ENCODE assay signal across 14 cellular contexts in genomic region chr1:91891486-91891885, GRCh38. TPM values are rescaled to one million over a fixed set of nuclear protein-coding genes. Genes with fewer than 3 reads are reported as not detected.
DNase-seq lines count a peak whose midpoint lies in the region; ATAC-seq and TF ChIP-seq lines count a peak whose summit lies in the region.
"Had no signal": no experiment of that assay in that cellular context is flagged by ENCODE, and none has a peak within 500 bp of the region (broad histone marks: within the 10 kb centered on the region; RNA-seq: fewer than 3 reads in every experiment).

No MANE protein-coding gene starts in this region.

- in situ Hi-C loops in IMR-90 (cut with MboI; ENCODE audit: low sequenced_read_pairs) = no loop called here

- CTCF ChIA-PET in IMR-90 (lab: Yijun Ruan, JAX) = interaction anchor here (0.7 kb wide), 1 partner anchor 44 kb away, joined by 3 read pairs; no protein-coding TSS in a partner anchor
- CTCF ChIA-PET in activated naive CD4-positive, alpha-beta T cell treated with anti-CD3 and anti-CD28 coated beads, Interleukin-2, amount 10 ng/mL, durations not matched to agents 7 days and 5 days (lab: Charles Lee) = interaction anchor here (0.7 kb wide), 1 partner anchor 344 kb away, joined by 3 read pairs; no protein-coding TSS in a partner anchor

- H2BK12ac ChIP-seq in mesenchymal stem cell (ENCODE audit: low read length in 2 of 2) = no peak overlapping the region

- H3K9me3 ChIP-seq in IMR-90 (ENCODE audit: control insufficient read depth, insufficient read depth, low read length) = no peaks in the 10 kb centered on the region
- no peaks in the 10 kb centered on the region for H3K9me3 ChIP-seq in esophagus muscularis mucosa
- H3K9me3 ChIP-seq in mesenchymal stem cell (ENCODE audit: control insufficient read depth, low read length) = no peaks in the 10 kb centered on the region

- TF ChIP-seq POLR2A in IMR-90 (IDR thresholded peaks at IDR 0.05; ENCODE audit: low read depth, low read length) = no peak
- no peak for TF ChIP-seq POLR2A in esophagus muscularis mucosa (IDR thresholded peaks at IDR 0.05; ENCODE audit: low read depth)

- H3K79me1 ChIP-seq in IMR-90 (ENCODE audit: low read depth in 1 of 2, low read length in 2 of 2) = no peaks in the 10 kb centered on the region
- H3K79me1 ChIP-seq in mesenchymal stem cell (replicated peaks; ENCODE audit: low read length, poor library complexity, severe bottlenecking) = no peaks in the 10 kb centered on the region

- no peak overlapping the region for H3K56ac ChIP-seq in IMR-90 (ENCODE audit: extremely low read depth, insufficient read depth, low read length)

- H2BK5ac ChIP-seq in IMR-90 (ENCODE audit: low read depth, low read length, poor library complexity, severe bottlenecking) (peak overlapping the region; percentile 93), mesenchymal stem cell (ENCODE audit: low read depth, low read length, poor library complexity, severe bottlenecking) (no peak overlapping the region)

- H3K9me3 Mint-ChIP-seq in activated naive CD4-positive, alpha-beta T cell treated with anti-CD3 and anti-CD28 coated beads, Interleukin-2, amount 10 ng/mL, durations not matched to agents 7 days and 5 days = peaks cover 2% of the 10 kb centered on the region
- no peaks in the 10 kb centered on the region for H3K9me3 Mint-ChIP-seq in activated T-helper 17 cell treated with anti-CD3 and anti-CD28 coated beads, Interleukin-2, amount 50 U/mL, for 72 hours
- H3K9me3 Mint-ChIP-seq: CD4-positive, CD25-positive, alpha-beta regulatory T cell had no signal

- H4K91ac ChIP-seq in IMR-90 (ENCODE audit: insufficient read depth, low read depth, low read length) (no peak overlapping the region; the same call in 1 of the 2 replicates), mesenchymal stem cell (ENCODE audit: low read length) (no peak overlapping the region)

- H2BK20ac ChIP-seq in IMR-90 (ENCODE audit: low read depth, low read length) = peak overlapping the region; percentile 15; the same call in 1 of the 2 replicates

- H2AK5ac ChIP-seq in IMR-90 (ENCODE audit: low read depth, low read length) = peak overlapping the region; percentile 46; the same call in 1 of the 2 replicates
- no peak overlapping the region for H2AK5ac ChIP-seq in mesenchymal stem cell (ENCODE audit: low read length, severe bottlenecking)

- no peak overlapping the region for H2BK120ac ChIP-seq in IMR-90 (ENCODE audit: low read depth, low read length)
- no peak overlapping the region for H2BK120ac ChIP-seq in mesenchymal stem cell (ENCODE audit: low read depth, low read length)

- H3K9ac ChIP-seq in IMR-90 (ENCODE audit: low read depth, low read length) (no peak overlapping the region; the same call in 1 of the 2 replicates), mesenchymal stem cell (ENCODE audit: low read length) (peak overlapping the region; percentile 15)

- H4K8ac ChIP-seq in IMR-90 (ENCODE audit: low read depth in 2 of 2, low read length in 2 of 2) = peak overlapping the region in 1 of 2 experiments; percentile 71; a peak in 1 of 4 replicates
- H4K8ac ChIP-seq in mesenchymal stem cell (ENCODE audit: low read length) = no peak overlapping the region

- no peak overlapping the region for H3K4me3 Mint-ChIP-seq in activated naive CD4-positive, alpha-beta T cell treated with anti-CD3 and anti-CD28 coated beads, Interleukin-2, amount 10 ng/mL, durations not matched to agents 7 days and 5 days
- H3K4me3 Mint-ChIP-seq in activated T-helper 17 cell treated with anti-CD3 and anti-CD28 coated beads, Interleukin-2, amount 50 U/mL, for 72 hours = no peak overlapping the region
- H3K4me3 Mint-ChIP-seq: CD4-positive, CD25-positive, alpha-beta regulatory T cell had no signal

- H3K36me3 Mint-ChIP-seq in activated naive CD4-positive, alpha-beta T cell treated with anti-CD3 and anti-CD28 coated beads, Interleukin-2, amount 10 ng/mL, durations not matched to agents 7 days and 5 days = no peaks in the 10 kb centered on the region
- H3K36me3 Mint-ChIP-seq in activated T-helper 17 cell treated with anti-CD3 and anti-CD28 coated beads, Interleukin-2, amount 50 U/mL, for 72 hours (ENCODE audit: low read depth) = no peaks in the 10 kb centered on the region
- H3K36me3 Mint-ChIP-seq: CD4-positive, CD25-positive, alpha-beta regulatory T cell had no signal

- peak overlapping the region; percentile 60; the same call in 1 of the 2 replicates for H3K4me2 ChIP-seq in IMR-90 (ENCODE audit: low read depth, low read length)
- H3K4me2 ChIP-seq in mesenchymal stem cell (ENCODE audit: low read length, poor library complexity, severe bottlenecking) = no peak overlapping the region

- peak overlapping the region; percentile 43; the same call in 1 of the 2 replicates for H3K4ac ChIP-seq in IMR-90 (ENCODE audit: low read depth, low read length)
- no peak overlapping the region for H3K4ac ChIP-seq in mesenchymal stem cell (ENCODE audit: low read depth in 1 of 2, low read length in 2 of 2)

- no peak overlapping the region; the same call in 1 of the 2 replicates for H4K5ac ChIP-seq in IMR-90 (ENCODE audit: low read depth, low read length)

- H3K14ac ChIP-seq in IMR-90 (replicated peaks; ENCODE audit: low read depth, low read length) = peak overlapping the region; percentile 54; the same call in 1 of the 2 replicates
- no peak overlapping the region for H3K14ac ChIP-seq in mesenchymal stem cell (ENCODE audit: low read length in 2 of 2)

- no peak for TF ChIP-seq CTCF in IMR-90 (conservative IDR thresholded peaks at IDR 0.05; ENCODE audit: low read depth, low read length)
- no peak for TF ChIP-seq CTCF in esophagus muscularis mucosa (IDR thresholded peaks at IDR 0.05)

- H3K9me1 ChIP-seq in IMR-90 (ENCODE audit: insufficient read depth, low read length) = 0 out of 2 replicates have a peak, but pooled peaks cover 3% of the 10 kb centered on the region

- H4K20me1 ChIP-seq in IMR-90 (ENCODE audit: insufficient read depth, low read length) = peaks cover 2% of the 10 kb centered on the region; the same call in 1 of the 2 replicates

- H3K27me3 Mint-ChIP-seq in activated naive CD4-positive, alpha-beta T cell treated with anti-CD3 and anti-CD28 coated beads, Interleukin-2, amount 10 ng/mL, durations not matched to agents 7 days and 5 days = peaks cover 24% of the 10 kb centered on the region
- H3K27me3 Mint-ChIP-seq in activated T-helper 17 cell treated with anti-CD3 and anti-CD28 coated beads, Interleukin-2, amount 50 U/mL, for 72 hours = no peaks in the 10 kb centered on the region
- H3K27me3 Mint-ChIP-seq: CD4-positive, CD25-positive, alpha-beta regulatory T cell had no signal

- TF ChIP-seq RAD21 in IMR-90 (IDR thresholded peaks at IDR 0.05; ENCODE audit: low read length) = no peak

- intact Hi-C loops in IMR-90 (cut with micrococcal nuclease) (no loop called here), esophagus muscularis mucosa (cut with DNase I) (no loop called here)

- peak; percentile 52 for ATAC-seq in IMR-90 (ENCODE audit: low read depth)
- no peak for ATAC-seq in activated T-helper 17 cell treated with anti-CD3 and anti-CD28 coated beads, Interleukin-2, amount 50 U/mL, for 72 hours (replicated peaks)
- no peak for ATAC-seq in GM18867 (IDR thresholded peaks at IDR 0.05; ENCODE audit: unreplicated experiment)

- no peak for TF ChIP-seq EP300 in esophagus muscularis mucosa (IDR thresholded peaks at IDR 0.05)

- POLR2A ChIA-PET in IMR-90 (lab: Charles Lee; ENCODE audit: unreplicated experiment) = no interaction called here

- peak; percentile 31 for DNase-seq in AG08395 (ENCODE audit: low spot score)
- DNase-seq in IMR-90 = peak; percentile 71
- DNase-seq in esophagus muscularis mucosa (ENCODE audit: extremely low spot score) = no peak
- peak; percentile 55 for DNase-seq in mesenchymal stem cell
- DNase-seq in NCI-H2029 (lab: John Stamatoyannopoulos, UW) = no peak
- DNase-seq in activated naive CD4-positive, alpha-beta T cell treated with anti-CD3 and anti-CD28 coated beads, Interleukin-2, amount 10 ng/mL, durations not matched to agents 7 days and 5 days = no peak
- DNase-seq: CD4-positive, CD25-positive, alpha-beta regulatory T cell; effector CD4-positive, alpha-beta T cell; NCI-H2081; small intestine had no signal

- H2BK15ac ChIP-seq in IMR-90 (ENCODE audit: low read depth, low read length) = no peak overlapping the region
- no peak overlapping the region for H2BK15ac ChIP-seq in mesenchymal stem cell (ENCODE audit: low read depth, poor library complexity, severe bottlenecking)

- H3K27me3 ChIP-seq in IMR-90 (ENCODE audit: control insufficient read depth, insufficient read depth, low read length) (no peaks in the 10 kb centered on the region), esophagus muscularis mucosa (no peaks in the 10 kb centered on the region), mesenchymal stem cell (ENCODE audit: control insufficient read depth in 1 of 2, insufficient read depth in 1 of 2, low read length in 2 of 2) (no peaks in the 10 kb centered on the region)

- H3K4me1 ChIP-seq in IMR-90 (ENCODE audit: control insufficient read depth, insufficient read depth, low read length) = peaks cover 16% of the 10 kb centered on the region
- H3K4me1 ChIP-seq in esophagus muscularis mucosa = peaks cover 2 to 39% (median 37%) of the 10 kb centered on the region in 4 donors
- peaks cover 7% of the 10 kb centered on the region for H3K4me1 ChIP-seq in mesenchymal stem cell (ENCODE audit: control insufficient read depth, insufficient read depth, low read depth, low read length)

- H3K27ac Mint-ChIP-seq in activated naive CD4-positive, alpha-beta T cell treated with anti-CD3 and anti-CD28 coated beads, Interleukin-2, amount 10 ng/mL, durations not matched to agents 7 days and 5 days = no peak overlapping the region
- H3K27ac Mint-ChIP-seq in activated T-helper 17 cell treated with anti-CD3 and anti-CD28 coated beads, Interleukin-2, amount 50 U/mL, for 72 hours = no peak overlapping the region

- H2AFZ ChIP-seq in IMR-90 (replicated peaks; ENCODE audit: low read length, poor library complexity) (no peak overlapping the region), mesenchymal stem cell (ENCODE audit: low read depth, low read length) (no peak overlapping the region)

- H2AK9ac ChIP-seq in IMR-90 (replicated peaks; ENCODE audit: low read depth, low read length, poor library complexity) = no peak overlapping the region

- peaks cover 29% of the 10 kb centered on the region for H3K4me1 Mint-ChIP-seq in activated naive CD4-positive, alpha-beta T cell treated with anti-CD3 and anti-CD28 coated beads, Interleukin-2, amount 10 ng/mL, durations not matched to agents 7 days and 5 days
- peaks cover 10% of the 10 kb centered on the region for H3K4me1 Mint-ChIP-seq in activated T-helper 17 cell treated with anti-CD3 and anti-CD28 coated beads, Interleukin-2, amount 50 U/mL, for 72 hours

- H3K36me3 ChIP-seq in IMR-90 (ENCODE audit: control insufficient read depth, insufficient read depth, low read length) = no peaks in the 10 kb centered on the region
- no peaks in the 10 kb centered on the region for H3K36me3 ChIP-seq in esophagus muscularis mucosa
- no peaks in the 10 kb centered on the region for H3K36me3 ChIP-seq in mesenchymal stem cell (ENCODE audit: control insufficient read depth in 1 of 2, insufficient read depth in 2 of 2, low read depth in 1 of 2, low read length in 2 of 2)

- H3K4me3 ChIP-seq in IMR-90 (ENCODE audit: insufficient read depth, low read depth, low read length) (no peak overlapping the region), esophagus muscularis mucosa (no peak overlapping the region), mesenchymal stem cell (ENCODE audit: insufficient read depth in 1 of 2, low read depth in 1 of 2, low read length in 2 of 2) (peak overlapping the region in 1 of 2 experiments; percentile 23)

- H3K18ac ChIP-seq in IMR-90 (ENCODE audit: low read depth, low read length) (peak overlapping the region; percentile 84), mesenchymal stem cell (ENCODE audit: low read depth in 1 of 2, low read length in 2 of 2) (no peak overlapping the region)

- no peak overlapping the region for H3K23ac ChIP-seq in IMR-90 (ENCODE audit: low read depth, low read length)
- no peak overlapping the region for H3K23ac ChIP-seq in mesenchymal stem cell (ENCODE audit: low read length in 2 of 2)

- peak overlapping the region; percentile 93 for H3K27ac ChIP-seq in IMR-90 (ENCODE audit: insufficient read depth, low read length)
- H3K27ac ChIP-seq in esophagus muscularis mucosa (replicated peaks in 1 of 4) = peak overlapping the region; percentile 65 to 76 (median 68)
- no peak overlapping the region for H3K27ac ChIP-seq in mesenchymal stem cell (ENCODE audit: low read length, poor library complexity, severe bottlenecking)

- BruUV-seq in IMR-90 (replicated peaks; lab: Mats Ljungman, UMichigan) = no TSS peak

- dilution Hi-C loops in IMR-90 (cut with HindIII; ENCODE audit: low sequenced_read_pairs, unreplicated experiment) = no loop called here

- no CpG with 5 or more reads among the region's 3 CpGs for WGBS in IMR-90 (ENCODE audit: extremely low coverage in 2 of 2, insufficient read length in 1 of 2), 2 experiments
- WGBS in esophagus muscularis mucosa = 39% methylated on average over 3 of the region's 3 CpGs
- WGBS in mesenchymal stem cell = 69% methylated on average over 2 of the region's 3 CpGs

RNA-seq across cellular contexts. Expression of gene TGFBR3, which starts 5.5 kb away (rescaled TPM):
- total RNA-seq in IMR-90 (2012; rRNA removed) (8.3 and 11.3 TPM in 2 replicates), esophagus muscularis mucosa (100 to 1,000 TPM; 176 to 262 (median 188) TPM)
- 3.0 and 4.0 TPM in 2 replicates for polyA plus RNA-seq in IMR-90 (2012; rRNA removed)
- polyA plus RNA-seq in IMR-90 (2012; cell fraction: cytosol; rRNA removed) = 2.6 and 2.7 TPM in 2 replicates
- polyA plus RNA-seq in IMR-90 (2012; cell fraction: nucleus; rRNA removed; ENCODE audit: low replicate concordance) = 2.5 and 8.0 TPM in 2 replicates
- 10.0 TPM for polyA plus RNA-seq in mesenchymal stem cell (2013, experiment 1 of 2)
- polyA plus RNA-seq in mesenchymal stem cell (2013, experiment 2 of 2) = 10.3 TPM
- 1 to 10 TPM; 2.5 to 4.3 TPM for total RNA-seq in activated T-helper 17 cell treated with anti-CD3 and anti-CD28 coated beads, Interleukin-2, amount 50 U/mL, for 72 hours

RNA-seq across cellular contexts. Expression of gene BRDT, which starts 57.7 kb away (rescaled TPM):
- total RNA-seq in IMR-90 (2012; rRNA removed) (not detected in 2 replicates), esophagus muscularis mucosa (not detected)
- polyA plus RNA-seq in IMR-90 (2012; rRNA removed) = not detected in 2 replicates
- not detected in 2 replicates for polyA plus RNA-seq in IMR-90 (2012; cell fraction: cytosol; rRNA removed)
- not detected in 2 replicates for polyA plus RNA-seq in IMR-90 (2012; cell fraction: nucleus; rRNA removed; ENCODE audit: low replicate concordance)
- 0.03 TPM for polyA plus RNA-seq in mesenchymal stem cell (2013, experiment 1 of 2)
- not detected for polyA plus RNA-seq in mesenchymal stem cell (2013, experiment 2 of 2)
- not detected for total RNA-seq in activated T-helper 17 cell treated with anti-CD3 and anti-CD28 coated beads, Interleukin-2, amount 50 U/mL, for 72 hours
- total RNA-seq: activated CD8-positive, alpha-beta memory T cell treated with anti-CD3 and anti-CD28 coated beads for 36 hours; CD4-positive, CD25-positive, alpha-beta regulatory T cell; T-helper 2 cell treated with Interferon-gamma antibody and Interleukin-4, amounts not matched to agents 100 ng/mL and 5 ng/mL, for 36 hours had no signal
- polyA plus RNA-seq: CD4-positive, CD25-positive, alpha-beta regulatory T cell; small intestine had no signal

Comparison
In these comparisons a context has a peak if more than half of its experiments do, and no peak if none do; other contexts are left out.
1. DNase-seq: peak in AG08395 (single experiment), IMR-90 (single experiment) and mesenchymal stem cell (single experiment); none in esophagus muscularis mucosa (single experiment), NCI-H2029 (single experiment) and activated naive CD4-positive, alpha-beta T cell treated with anti-CD3 and anti-CD28 coated beads, Interleukin-2, amount 10 ng/mL, durations not matched to agents 7 days and 5 days (single experiment).
2. RNA of gene TGFBR3, which starts 5.5 kb away (total RNA-seq): 176 to 262 TPM in esophagus muscularis mucosa; 8.3 to 11.3 TPM in IMR-90 and 2.5 to 4.3 TPM in activated T-helper 17 cell treated with anti-CD3 and anti-CD28 coated beads, Interleukin-2, amount 50 U/mL, for 72 hours; every median in the first group is over 10 times any median in the second.